Comparison of ENCODE assay signal across 16 cellular contexts in genomic region chr2:98870516-98871158, GRCh38.
DNase-seq lines count a peak whose midpoint lies in the region; ATAC-seq and TF ChIP-seq lines count a peak whose summit lies in the region.
"Had no signal": no experiment of that assay in that cellular context is flagged by ENCODE, and none has a peak within 500 bp of the region (broad histone marks: within the 10 kb centered on the region; RNA-seq: fewer than 3 reads in every experiment).

No MANE protein-coding gene starts in this region.

- H3K27ac Mint-ChIP-seq in GM23338: no peak overlapping the region
- no peak overlapping the region for H3K27ac Mint-ChIP-seq in WTC11
- no peak overlapping the region for H3K27ac Mint-ChIP-seq in osteocyte (ENCODE audit: unreplicated experiment)
- H3K27ac Mint-ChIP-seq in T-helper 2 cell treated with Interferon-gamma antibody and Interleukin-4, amounts not matched to agents 5 μg/mL and 100 μg/mL, for 36 hours: no peak overlapping the region
- H3K27ac Mint-ChIP-seq: CD14-positive monocyte, natural killer cell had no signal

- peaks cover 3% of the 10 kb centered on the region for H3K27me3 Mint-ChIP-seq in GM23338 (ENCODE audit: insufficient read depth, low read depth, poor library complexity)
- H3K27me3 Mint-ChIP-seq in WTC11 (ENCODE audit: low read depth): no peaks in the 10 kb centered on the region
- H3K27me3 Mint-ChIP-seq in osteocyte (ENCODE audit: unreplicated experiment): peaks cover 6% of the 10 kb centered on the region
- H3K27me3 Mint-ChIP-seq in T-helper 2 cell treated with Interferon-gamma antibody and Interleukin-4, amounts not matched to agents 5 μg/mL and 100 μg/mL, for 36 hours (ENCODE audit: low read depth): no peaks in the 10 kb centered on the region

- no peak overlapping the region for H3K4me3 ChIP-seq in GM23338
- H3K4me3 ChIP-seq: heart right ventricle had no signal

- no peaks in the 10 kb centered on the region for H3K36me3 Mint-ChIP-seq in GM23338 (ENCODE audit: low read depth)
- H3K36me3 Mint-ChIP-seq in WTC11: no peaks in the 10 kb centered on the region
- no peaks in the 10 kb centered on the region for H3K36me3 Mint-ChIP-seq in osteocyte (ENCODE audit: unreplicated experiment)
- no peaks in the 10 kb centered on the region for H3K36me3 Mint-ChIP-seq in T-helper 2 cell treated with Interferon-gamma antibody and Interleukin-4, amounts not matched to agents 5 μg/mL and 100 μg/mL, for 36 hours (ENCODE audit: low read depth)
- H3K36me3 Mint-ChIP-seq: CD14-positive monocyte, natural killer cell had no signal

- H3K9me2 ChIP-seq in GM23338 (ENCODE audit: insufficient read depth): no peaks in the 10 kb centered on the region

- no peak overlapping the region for H2AFZ ChIP-seq in GM23338

- peak; percentile 54 for ATAC-seq in GM23338
- peak; percentile 65 for ATAC-seq in WTC11
- no peak for ATAC-seq in HG03442 (IDR thresholded peaks at IDR 0.05; ENCODE audit: unreplicated experiment)
- ATAC-seq: natural killer cell had no signal

- no peaks in the 10 kb centered on the region for H3K27me3 ChIP-seq in GM23338 (ENCODE audit: insufficient read depth)

- POLR2A ChIA-PET in WTC11 (lab: Charles Lee): no interaction called here

- no peaks in the 10 kb centered on the region for H3F3A ChIP-seq in GM23338 (replicated peaks; ENCODE audit: low read depth)

- H3K36me3 ChIP-seq in GM23338 (ENCODE audit: insufficient read depth): no peaks in the 10 kb centered on the region
- H3K36me3 ChIP-seq: heart right ventricle had no signal

- H3K27ac ChIP-seq in GM23338 (ENCODE audit: low read depth): no peak overlapping the region
- H3K27ac ChIP-seq: heart right ventricle had no signal

- no peaks in the 10 kb centered on the region for H3K9me3 Mint-ChIP-seq in GM23338
- H3K9me3 Mint-ChIP-seq in WTC11: no peaks in the 10 kb centered on the region
- no peaks in the 10 kb centered on the region for H3K9me3 Mint-ChIP-seq in osteocyte (ENCODE audit: unreplicated experiment)
- no peaks in the 10 kb centered on the region for H3K9me3 Mint-ChIP-seq in T-helper 2 cell treated with Interferon-gamma antibody and Interleukin-4, amounts not matched to agents 5 μg/mL and 100 μg/mL, for 36 hours
- H3K9me3 Mint-ChIP-seq: CD14-positive monocyte, natural killer cell had no signal

- H3K4me1 ChIP-seq in GM23338 (ENCODE audit: insufficient read depth): no peaks in the 10 kb centered on the region
- H3K4me1 ChIP-seq: heart right ventricle had no signal

- H3K4me2 ChIP-seq in GM23338: no peak overlapping the region

- peak; percentile 48 for DNase-seq in GM23338 (ENCODE audit: low spot score)
- peak; percentile 53 to 61 for DNase-seq in NCI-H2081 (lab: John Stamatoyannopoulos, UW)
- DNase-seq in WTC11 (ENCODE audit: low spot score): peak; percentile 45
- peak; percentile 80 for DNase-seq in osteocyte (ENCODE audit: extremely low spot score, unreplicated experiment)
- no peak for DNase-seq in EL
- DNase-seq in T-helper 2 cell treated with Interferon-gamma antibody and Interleukin-4, amounts not matched to agents 5 μg/mL and 100 μg/mL, for 36 hours (ENCODE audit: low spot score): no peak
- DNase-seq in occipital lobe (lab: John Stamatoyannopoulos, UW): no peak
- DNase-seq: activated CD4-positive, alpha-beta T cell treated with anti-CD3 and anti-CD28 coated beads for 48 hours; activated T-cell treated with anti-CD3 and anti-CD28 coated beads, Interleukin-2, amount 50 U/mL, for 48 hours; GF-D8; heart right ventricle; natural killer cell; Right ventricle myocardium superior; stimulated activated naive CD4-positive, alpha-beta T cell had no signal

- CTCF ChIA-PET in WTC11 (lab: Charles Lee): interaction anchor here (0.8 to 1.6 kb wide), 3 partner anchors 65 to 221 kb away, joined by 3 to 4 read pairs (median 3); partner anchors contain the start of gene CRACDL

- peak; percentile 22 to 65; a peak in 3 of 4 replicates for TF ChIP-seq CTCF in GM23338 (conservative IDR thresholded peaks at IDR 0.05; ENCODE audit: low read depth in 2 of 2)
- TF ChIP-seq CTCF in WTC11 (IDR thresholded peaks at IDR 0.05): no peak
- TF ChIP-seq CTCF in osteocyte (IDR thresholded peaks at IDR 0.05): no peak

- no peaks in the 10 kb centered on the region for H3K79me2 ChIP-seq in GM23338 (replicated peaks; ENCODE audit: insufficient read depth)

- no peak overlapping the region for H3K4me3 Mint-ChIP-seq in GM23338
- H3K4me3 Mint-ChIP-seq in WTC11: no peak overlapping the region
- H3K4me3 Mint-ChIP-seq in osteocyte (ENCODE audit: unreplicated experiment): no peak overlapping the region
- H3K4me3 Mint-ChIP-seq in T-helper 2 cell treated with Interferon-gamma antibody and Interleukin-4, amounts not matched to agents 5 μg/mL and 100 μg/mL, for 36 hours: no peak overlapping the region
- H3K4me3 Mint-ChIP-seq: CD14-positive monocyte, natural killer cell had no signal

- peaks cover 14% of the 10 kb centered on the region for H3K4me1 Mint-ChIP-seq in GM23338
- H3K4me1 Mint-ChIP-seq in WTC11: peaks cover 18% of the 10 kb centered on the region
- H3K4me1 Mint-ChIP-seq in osteocyte (ENCODE audit: unreplicated experiment): peaks cover 5% of the 10 kb centered on the region
- peaks cover 2% of the 10 kb centered on the region for H3K4me1 Mint-ChIP-seq in T-helper 2 cell treated with Interferon-gamma antibody and Interleukin-4, amounts not matched to agents 5 μg/mL and 100 μg/mL, for 36 hours (ENCODE audit: low read depth)
- H3K4me1 Mint-ChIP-seq: CD14-positive monocyte, natural killer cell had no signal

- H4K20me1 ChIP-seq in GM23338 (replicated peaks; ENCODE audit: insufficient read depth): no peaks in the 10 kb centered on the region

TF ChIP-seq in GM23338, 12 proteins besides CTCF, POLR2A, EP300 and RAD21 (continues in another document):
- no peak for TF ChIP-seq REST (IDR thresholded peaks at IDR 0.05; ENCODE audit: unreplicated experiment)
- no peak for TF ChIP-seq EZH2 (IDR thresholded peaks at IDR 0.05; ENCODE audit: low read depth, unreplicated experiment)
- TF ChIP-seq ZNF331 (CRISPR knock-in tag; IDR thresholded peaks at IDR 0.05; ENCODE audit: low read depth): no peak

TF ChIP-seq in WTC11, 78 proteins besides CTCF, POLR2A, EP300 and RAD21 (continues in another document):
- TF ChIP-seq ZNF263 (CRISPR knock-in tag; IDR thresholded peaks at IDR 0.05; ENCODE audit: low read depth): no peak
- no peak for TF ChIP-seq ZNF512 (CRISPR knock-in tag; IDR thresholded peaks at IDR 0.05; ENCODE audit: borderline replicate concordance)
- TF ChIP-seq HMGXB4 (CRISPR knock-in tag; IDR thresholded peaks at IDR 0.05): no peak
- no peak for TF ChIP-seq ZNF219 (CRISPR knock-in tag; IDR thresholded peaks at IDR 0.05; ENCODE audit: borderline replicate concordance)
- no peak for TF ChIP-seq ZNF532 (CRISPR knock-in tag; IDR thresholded peaks at IDR 0.05; ENCODE audit: borderline replicate concordance)
- TF ChIP-seq SP1 (CRISPR knock-in tag; conservative IDR thresholded peaks at IDR 0.05): no peak

Comparison
In these comparisons a context has a peak if more than half of its experiments do, and no peak if none do; other contexts are left out.
1. DNase-seq: peak in GM23338 (single experiment), NCI-H2081 (2 of 2), WTC11 (single experiment) and osteocyte (single experiment); none in EL (single experiment), T-helper 2 cell treated with Interferon-gamma antibody and Interleukin-4, amounts not matched to agents 5 μg/mL and 100 μg/mL, for 36 hours (single experiment) and occipital lobe (single experiment).
2. CTCF ChIP-seq: peak in GM23338 (2 of 2); none in WTC11 (single experiment) and osteocyte (single experiment).